In genomic region chr17:44365051-44365450, GRCh38 we compare ENCODE assay signal across 2 cellular contexts. TPM values are rescaled to one million over a fixed set of nuclear protein-coding genes. Genes with fewer than 3 reads are reported as not detected.
"Had no signal": no experiment of that assay in that cellular context is flagged by ENCODE, and none has a peak within 500 bp of the region (broad histone marks: within the 10 kb centered on the region; RNA-seq: fewer than 3 reads in every experiment).

No MANE protein-coding gene starts in this region.

RNA-seq across cellular contexts. Expression of gene ITGA2B, which starts 24.4 kb away (rescaled TPM):
- total RNA-seq: myocyte had no signal

RNA-seq across cellular contexts. Expression of gene RUNDC3A, which starts 56.6 kb away (rescaled TPM):
- total RNA-seq: tibial nerve had no signal
